8 cellular contexts compared by ENCODE assay signal in genomic region chr20:37615507-37616425, GRCh38.
DNase-seq lines count a peak whose midpoint lies in the region; ATAC-seq and TF ChIP-seq lines count a peak whose summit lies in the region.

No MANE protein-coding gene starts in this region.

- H3K27ac ChIP-seq in cardiac muscle cell = no peak overlapping the region

- intact Hi-C loops in Right ventricle myocardium superior (cut with DNase I) = no loop called here

- DNase-seq in cardiac muscle cell (ENCODE audit: low read depth in 1 of 2, low spot score in 1 of 2) (peak in 1 of 2 donors; percentile 45), Right ventricle myocardium superior (no peak), NCI-H82 treated with DMSO at 0.1 percent for 48 hours (lab: John Stamatoyannopoulos, UW; ENCODE audit: unreplicated experiment) (peak; percentile 37), glutamatergic neuron (peak; percentile 75)
- DNase-seq in activated T-cell treated with anti-CD3 and anti-CD28 coated beads, Interleukin-2, amount 50 U/mL, for 24 hours = peak; percentile 59
- DNase-seq in stimulated activated CD4-positive, alpha-beta T cell treated with anti-CD3 and anti-CD28 coated beads, Interleukin-2, amount 100 ng/mL, for 24 hours = peak; percentile 72 to 75

- no peaks in the 10 kb centered on the region for H3K4me1 Mint-ChIP-seq in activated T-cell treated with anti-CD3 and anti-CD28 coated beads, Interleukin-2, amount 50 U/mL, for 24 hours (ENCODE audit: low read depth)
- H3K4me1 Mint-ChIP-seq in glutamatergic neuron (ENCODE audit: low read depth, unreplicated experiment) = peaks cover 2% of the 10 kb centered on the region

- no peak overlapping the region for H3K4me3 ChIP-seq in cardiac muscle cell

- no peak overlapping the region for H3K4me3 Mint-ChIP-seq in activated T-cell treated with anti-CD3 and anti-CD28 coated beads, Interleukin-2, amount 50 U/mL, for 24 hours
- H3K4me3 Mint-ChIP-seq in glutamatergic neuron (ENCODE audit: unreplicated experiment) = no peak overlapping the region

- H3K27me3 Mint-ChIP-seq in activated T-cell treated with anti-CD3 and anti-CD28 coated beads, Interleukin-2, amount 50 U/mL, for 24 hours = peaks cover 37% of the 10 kb centered on the region
- H3K27me3 Mint-ChIP-seq in glutamatergic neuron (ENCODE audit: unreplicated experiment) = peaks cover 5% of the 10 kb centered on the region

- no peaks in the 10 kb centered on the region for H3K36me3 Mint-ChIP-seq in activated T-cell treated with anti-CD3 and anti-CD28 coated beads, Interleukin-2, amount 50 U/mL, for 24 hours (ENCODE audit: low read depth)
- no peaks in the 10 kb centered on the region for H3K36me3 Mint-ChIP-seq in glutamatergic neuron (ENCODE audit: unreplicated experiment)

- ATAC-seq in Right ventricle myocardium superior (ENCODE audit: poor library complexity) (no peak), GM21576 (IDR thresholded peaks at IDR 0.05; ENCODE audit: unreplicated experiment) (no peak), GM21723 (IDR thresholded peaks at IDR 0.05; ENCODE audit: unreplicated experiment) (no peak)

- no peak overlapping the region for H3K27ac Mint-ChIP-seq in activated T-cell treated with anti-CD3 and anti-CD28 coated beads, Interleukin-2, amount 50 U/mL, for 24 hours
- no peak overlapping the region for H3K27ac Mint-ChIP-seq in glutamatergic neuron (ENCODE audit: unreplicated experiment)

- TF ChIP-seq CTCF in cardiac muscle cell (IDR thresholded peaks at IDR 0.05; ENCODE audit: low read depth, low read length) = peak; percentile 43
- peak; percentile 95 for TF ChIP-seq CTCF in glutamatergic neuron (IDR thresholded peaks at IDR 0.05; ENCODE audit: partially characterized antibody, unreplicated experiment)

- peaks cover 26% of the 10 kb centered on the region for H3K27me3 ChIP-seq in cardiac muscle cell

- no peaks in the 10 kb centered on the region for H3K36me3 ChIP-seq in cardiac muscle cell

- H3K4me1 ChIP-seq in cardiac muscle cell (ENCODE audit: low read depth) = no peaks in the 10 kb centered on the region

- H3K9me3 Mint-ChIP-seq in activated T-cell treated with anti-CD3 and anti-CD28 coated beads, Interleukin-2, amount 50 U/mL, for 24 hours = no peaks in the 10 kb centered on the region
- peaks cover 1% of the 10 kb centered on the region for H3K9me3 Mint-ChIP-seq in glutamatergic neuron (ENCODE audit: unreplicated experiment)

- H3K9me3 ChIP-seq in cardiac muscle cell (ENCODE audit: low read depth) = no peaks in the 10 kb centered on the region
